Comparison of ENCODE assay signal across 1 cellular context in the genomic region with DNA sequence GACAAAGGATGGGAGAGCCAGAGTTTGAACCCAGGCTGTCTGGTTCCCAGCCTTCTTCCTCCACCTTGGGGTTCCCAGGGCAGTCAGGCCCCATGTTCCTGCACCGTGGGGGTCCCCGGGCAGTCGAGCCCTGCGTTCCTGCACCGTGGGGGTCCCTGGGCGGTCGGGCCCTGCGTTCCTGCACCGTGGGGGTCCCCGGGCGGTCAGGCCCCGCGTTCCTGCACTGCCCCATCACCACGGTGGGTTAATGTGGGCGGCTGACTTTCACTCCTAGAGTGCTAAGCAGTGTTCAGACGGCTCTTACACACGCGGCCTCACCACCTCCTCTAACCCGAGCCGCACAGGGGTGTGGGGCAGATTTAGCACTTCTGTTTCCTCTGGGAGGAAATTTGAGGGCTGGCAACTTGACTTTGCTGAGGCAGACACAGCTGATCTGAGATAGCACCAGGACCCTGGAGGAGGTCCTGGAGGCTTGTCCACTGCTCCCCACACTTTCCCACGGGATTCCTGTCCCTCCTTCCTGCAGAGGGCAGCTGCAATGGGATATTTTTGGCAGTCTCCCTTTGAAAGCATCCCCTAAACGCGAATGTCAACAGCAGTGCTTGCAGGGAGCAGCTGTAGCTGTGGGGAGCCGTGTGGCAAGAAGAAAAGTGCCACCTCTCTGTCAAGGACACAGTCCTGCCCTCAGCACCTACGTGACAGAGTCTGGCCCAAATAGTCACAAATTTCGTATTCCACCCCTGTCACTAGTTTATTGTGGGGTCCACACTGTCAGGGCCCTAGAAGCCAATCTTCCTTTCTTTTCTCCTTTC.
TF ChIP-seq lines count a peak whose summit lies in the region.

No MANE protein-coding gene starts in this region.

TF ChIP-seq in GM23338, 12 proteins besides CTCF, POLR2A, EP300 and RAD21:
- TF ChIP-seq EZH2 (IDR thresholded peaks at IDR 0.05; ENCODE audit: low read depth, unreplicated experiment) (no peak), JUNB (IDR thresholded peaks at IDR 0.05; ENCODE audit: unreplicated experiment) (no peak)
- TF ChIP-seq, protein P1, sequence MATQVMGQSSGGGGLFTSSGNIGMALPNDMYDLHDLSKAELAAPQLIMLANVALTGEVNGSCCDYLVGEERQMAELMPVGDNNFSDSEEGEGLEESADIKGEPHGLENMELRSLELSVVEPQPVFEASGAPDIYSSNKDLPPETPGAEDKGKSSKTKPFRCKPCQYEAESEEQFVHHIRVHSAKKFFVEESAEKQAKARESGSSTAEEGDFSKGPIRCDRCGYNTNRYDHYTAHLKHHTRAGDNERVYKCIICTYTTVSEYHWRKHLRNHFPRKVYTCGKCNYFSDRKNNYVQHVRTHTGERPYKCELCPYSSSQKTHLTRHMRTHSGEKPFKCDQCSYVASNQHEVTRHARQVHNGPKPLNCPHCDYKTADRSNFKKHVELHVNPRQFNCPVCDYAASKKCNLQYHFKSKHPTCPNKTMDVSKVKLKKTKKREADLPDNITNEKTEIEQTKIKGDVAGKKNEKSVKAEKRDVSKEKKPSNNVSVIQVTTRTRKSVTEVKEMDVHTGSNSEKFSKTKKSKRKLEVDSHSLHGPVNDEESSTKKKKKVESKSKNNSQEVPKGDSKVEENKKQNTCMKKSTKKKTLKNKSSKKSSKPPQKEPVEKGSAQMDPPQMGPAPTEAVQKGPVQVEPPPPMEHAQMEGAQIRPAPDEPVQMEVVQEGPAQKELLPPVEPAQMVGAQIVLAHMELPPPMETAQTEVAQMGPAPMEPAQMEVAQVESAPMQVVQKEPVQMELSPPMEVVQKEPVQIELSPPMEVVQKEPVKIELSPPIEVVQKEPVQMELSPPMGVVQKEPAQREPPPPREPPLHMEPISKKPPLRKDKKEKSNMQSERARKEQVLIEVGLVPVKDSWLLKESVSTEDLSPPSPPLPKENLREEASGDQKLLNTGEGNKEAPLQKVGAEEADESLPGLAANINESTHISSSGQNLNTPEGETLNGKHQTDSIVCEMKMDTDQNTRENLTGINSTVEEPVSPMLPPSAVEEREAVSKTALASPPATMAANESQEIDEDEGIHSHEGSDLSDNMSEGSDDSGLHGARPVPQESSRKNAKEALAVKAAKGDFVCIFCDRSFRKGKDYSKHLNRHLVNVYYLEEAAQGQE (IDR thresholded peaks at IDR 0.05; ENCODE audit: unreplicated experiment): no peak
